In genomic region chr13:110310541-110311491, GRCh38 we compare ENCODE assay signal across 14 cellular contexts. TPM values are rescaled to one million over a fixed set of nuclear protein-coding genes. Genes with fewer than 3 reads are reported as not detected.
DNase-seq lines count a peak whose midpoint lies in the region; ATAC-seq and TF ChIP-seq lines count a peak whose summit lies in the region.
"Had no signal": no experiment of that assay in that cellular context is flagged by ENCODE, and none has a peak within 500 bp of the region (broad histone marks: within the 10 kb centered on the region; RNA-seq: fewer than 3 reads in every experiment).

No MANE protein-coding gene starts in this region.

- no peaks in the 10 kb centered on the region for H3K27me3 ChIP-seq in left ventricle myocardium inferior (ENCODE audit: low read depth)
- no peaks in the 10 kb centered on the region for H3K27me3 ChIP-seq in right atrium auricular region
- peaks cover 0 to 71% (median 13%) of the 10 kb centered on the region in 3 donors for H3K27me3 ChIP-seq in psoas muscle (ENCODE audit: insufficient read depth in 3 of 3, low read length in 2 of 3)
- no peaks in the 10 kb centered on the region for H3K27me3 ChIP-seq in aorta (ENCODE audit: control insufficient read depth in 1 of 2, insufficient read depth in 2 of 2, low read length in 1 of 2)

- peak overlapping the region; percentile 83 for H3K4me3 ChIP-seq in left ventricle myocardium inferior
- peak overlapping the region; percentile 13 to 90 for H3K4me3 ChIP-seq in right atrium auricular region
- peak overlapping the region; percentile 77 for H3K4me3 ChIP-seq in psoas muscle
- H3K4me3 ChIP-seq in aorta (ENCODE audit: low read length in 2 of 2), result peak overlapping the region; percentile 42 to 89
- H3K4me3 ChIP-seq in foreskin fibroblast (ENCODE audit: low read depth in 1 of 2, low read length in 2 of 2), result no peak overlapping the region

- H3K4me1 ChIP-seq in left ventricle myocardium inferior (peaks cover 95% of the 10 kb centered on the region), right atrium auricular region (peaks cover 0 to 70% of the 10 kb centered on the region in 2 donors), psoas muscle (peaks cover 7% of the 10 kb centered on the region), aorta (ENCODE audit: control insufficient read depth in 1 of 2, insufficient read depth in 2 of 2, low read length in 2 of 2) (peaks cover 0 to 4% of the 10 kb centered on the region in 2 donors)

- H3K36me3 ChIP-seq in left ventricle myocardium inferior (no peaks in the 10 kb centered on the region), right atrium auricular region (peaks cover 9% of the 10 kb centered on the region), psoas muscle (ENCODE audit: insufficient read depth in 1 of 2, low read depth in 1 of 2) (no peaks in the 10 kb centered on the region), aorta (ENCODE audit: control insufficient read depth in 1 of 2, insufficient read depth in 2 of 2, low read length in 1 of 2) (peaks cover 0 to 1% of the 10 kb centered on the region in 2 donors)

- DNase-seq in left ventricle myocardium inferior (no peak), Right ventricle myocardium inferior (ENCODE audit: missing footprints) (no peak), right atrium auricular region (ENCODE audit: low spot score) (peak; percentile 56), psoas muscle (no peak), aorta (no peak), NCI-H82 (lab: John Stamatoyannopoulos, UW) (no peak), foreskin fibroblast (no peak), LoVo (ENCODE audit: low spot score) (no peak)
- DNase-seq: activated CD4-positive, alpha-beta T cell treated with anti-CD3 and anti-CD28 coated beads for 36 hours; activated naive CD8-positive, alpha-beta T cell treated with anti-CD3 and anti-CD28 coated beads, Interleukin-2, amount 10 ng/mL, durations not matched to agents 7 days and 5 days; Calu3; midbrain; NCI-H2081 had no signal

- WGBS in psoas muscle, 3 donors, result 77 to 79% (median 78%) methylated on average over 16 to 17 of the region's 17 CpGs
- WGBS in aorta, 2 donors, result 41 to 56% methylated on average over 17 of the region's 17 CpGs

- H3K27ac ChIP-seq in left ventricle myocardium inferior (replicated peaks) (peak overlapping the region; percentile 97), right atrium auricular region (peak overlapping the region; percentile 97 to 99), psoas muscle (peak overlapping the region; percentile 36), aorta (ENCODE audit: low read depth in 1 of 2, low read length in 2 of 2) (peak overlapping the region; percentile 24 to 50)

- H3K9me3 ChIP-seq in left ventricle myocardium inferior (replicated peaks) (no peaks in the 10 kb centered on the region), right atrium auricular region (no peaks in the 10 kb centered on the region), psoas muscle (no peaks in the 10 kb centered on the region), aorta (ENCODE audit: control insufficient read depth, low read length) (no peaks in the 10 kb centered on the region)

- ATAC-seq in Right ventricle myocardium inferior, result no peak
- ATAC-seq in psoas muscle, result no peak
- no peak for ATAC-seq in aorta (ENCODE audit: low FRiP score)
- ATAC-seq: activated CD4-positive, alpha-beta T cell treated with anti-CD3 and anti-CD28 coated beads for 36 hours had no signal

- intact Hi-C loops in left ventricle myocardium inferior (cut with micrococcal nuclease), result no loop called here
- intact Hi-C loops in Right ventricle myocardium inferior (cut with DNase I), result no loop called here
- intact Hi-C loops in psoas muscle (cut with DNase I), result no loop called here
- intact Hi-C loops in aorta (cut with DNase I), result loop anchor here in 1 of 2 donors (10.0 kb wide), 1 partner anchor 104 kb away; no protein-coding TSS in a partner anchor

- TF ChIP-seq CTCF in left ventricle myocardium inferior (IDR thresholded peaks at IDR 0.05; ENCODE audit: borderline replicate concordance), result no peak
- TF ChIP-seq CTCF in right atrium auricular region (IDR thresholded peaks at IDR 0.05), result no peak
- no peak for TF ChIP-seq CTCF in psoas muscle (IDR thresholded peaks at IDR 0.05)
- no peak for TF ChIP-seq CTCF in foreskin fibroblast (IDR thresholded peaks at IDR 0.05; ENCODE audit: low read depth, low read length)

RNA-seq across cellular contexts. Expression of gene COL4A2, which starts 3.7 kb away (rescaled TPM):
- total RNA-seq in left ventricle myocardium inferior (117 TPM), Right ventricle myocardium inferior (126 TPM), right atrium auricular region (100 to 1,000 TPM; 141 to 153 TPM), psoas muscle (10 to 100 TPM; 49.1 to 64.0 (median 59.9) TPM), aorta (1,000 to 10,000 TPM in 1 of 2 donors, 100 to 1,000 TPM in 1; 693 to 1,110 TPM)
- polyA plus RNA-seq in psoas muscle (10 to 100 TPM; 25.8 to 84.5 (median 37.9) TPM), aorta (100 to 1,000 TPM; 117 to 670 TPM)
- total RNA-seq: activated CD4-positive, alpha-beta T cell treated with anti-CD3 and anti-CD28 coated beads for 36 hours; activated naive CD8-positive, alpha-beta T cell treated with anti-CD3 and anti-CD28 coated beads, Interleukin-2, amount 10 ng/mL, durations not matched to agents 7 days and 5 days; T-helper 2 cell treated with Interferon-gamma antibody and Interleukin-4, amounts not matched to agents 100 ng/mL and 5 ng/mL, for 36 hours had no signal

RNA-seq across cellular contexts. Expression of gene COL4A1, which starts 3.9 kb away (rescaled TPM):
- total RNA-seq in left ventricle myocardium inferior, result 120 TPM
- total RNA-seq in Right ventricle myocardium inferior, result 128 TPM
- total RNA-seq in right atrium auricular region, result 100 to 1,000 TPM; 140 to 201 TPM
- total RNA-seq in psoas muscle, result 100 to 1,000 TPM in 2 of 4 donors, 10 to 100 TPM in 2; 87.3 to 127 (median 110) TPM
- 100 to 1,000 TPM in 1 of 3 donors, 10 to 100 TPM in 2; 39.0 to 115 (median 60.2) TPM for polyA plus RNA-seq in psoas muscle
- total RNA-seq in aorta, result 100 to 1,000 TPM; 564 to 910 TPM
- 100 to 1,000 TPM in 1 of 2 donors, 10 to 100 TPM in 1; 73.3 to 379 TPM for polyA plus RNA-seq in aorta
- total RNA-seq: activated naive CD8-positive, alpha-beta T cell treated with anti-CD3 and anti-CD28 coated beads, Interleukin-2, amount 10 ng/mL, durations not matched to agents 7 days and 5 days; T-helper 2 cell treated with Interferon-gamma antibody and Interleukin-4, amounts not matched to agents 100 ng/mL and 5 ng/mL, for 36 hours had no signal

Comparison
In these comparisons a context has a peak if more than half of its experiments do, and no peak if none do; other contexts are left out.
1. H3K27ac ChIP-seq: peak in every context shown above with its lines; median percentile 98 in right atrium auricular region; 97 in left ventricle myocardium inferior; 37 in aorta; 36 in psoas muscle.
2. H3K4me3 ChIP-seq: peak in left ventricle myocardium inferior (single experiment), right atrium auricular region (2 of 2), psoas muscle (single experiment) and aorta (2 of 2); none in foreskin fibroblast (0 of 2).